Comparison of ENCODE assay signal across 28 cellular contexts in genomic region chr9:13500034-13500433, GRCh38.
A peak's percentile ranks its signal among the peaks of the same experiment; 100 is the strongest.
DNase-seq lines count a peak whose midpoint lies in the region; ATAC-seq and TF ChIP-seq lines count a peak whose summit lies in the region.
"Had no signal": no experiment of that assay in that cellular context is flagged by ENCODE, and none has a peak within 500 bp of the region (broad histone marks: within the 10 kb centered on the region; RNA-seq: fewer than 3 reads in every experiment).

No MANE protein-coding gene starts in this region.

- H3K9me3 ChIP-seq in BE2C, result no peaks in the 10 kb centered on the region
- H3K9me3 ChIP-seq in gastroesophageal sphincter, result no peaks in the 10 kb centered on the region
- H3K9me3 ChIP-seq in neuronal stem cell (replicated peaks in 1 of 2; ENCODE audit: control insufficient read depth in 2 of 2, insufficient read depth in 1 of 2, low read depth in 1 of 2, low read length in 2 of 2), result peaks cover 0 to 3% of the 10 kb centered on the region in 2 donors
- H3K9me3 ChIP-seq: BLaER1 had no signal

- H3K14ac ChIP-seq in neuronal stem cell (ENCODE audit: low read length), result no peak overlapping the region

- H3K23ac ChIP-seq in neuronal stem cell (ENCODE audit: low read depth, low read length, poor library complexity), result no peak overlapping the region

- H2AK5ac ChIP-seq in neuronal stem cell (ENCODE audit: low read depth, low read length), result no peak overlapping the region

- 57% methylated on average over 1 of the region's 1 CpG; no CpG with 5 or more reads in 1 of the 2 donors for WGBS in gastroesophageal sphincter (ENCODE audit: low coverage in 1 of 2), 2 donors
- WGBS in neuronal stem cell (ENCODE audit: extremely low coverage in 2 of 2, insufficient read length in 2 of 2, insufficient replicate concordance in 1 of 2), 2 donors, result no CpG with 5 or more reads among the region's 1 CpG

- no peak overlapping the region for H2BK12ac ChIP-seq in neuronal stem cell (ENCODE audit: low read length)

- H3K4me3 ChIP-seq in BE2C (ENCODE audit: low read depth, low read length), result no peak overlapping the region
- no peak overlapping the region for H3K4me3 ChIP-seq in gastroesophageal sphincter
- H3K4me3 ChIP-seq in neuronal stem cell (ENCODE audit: low read length in 2 of 2), result no peak overlapping the region
- H3K4me3 ChIP-seq: BLaER1, GM12878 had no signal

- H3K4me2 ChIP-seq in neuronal stem cell (ENCODE audit: insufficient read depth, low read length, poor library complexity, severe bottlenecking), result no peak overlapping the region
- H3K4me2 ChIP-seq: BLaER1 had no signal

- H3K4ac ChIP-seq in neuronal stem cell (ENCODE audit: low read length), result no peak overlapping the region

- H3K79me1 ChIP-seq in neuronal stem cell (ENCODE audit: low read depth, low read length), result no peaks in the 10 kb centered on the region

- no peak overlapping the region for H4K91ac ChIP-seq in neuronal stem cell (ENCODE audit: low read depth, low read length, poor library complexity)

- H3K9ac ChIP-seq in neuronal stem cell (ENCODE audit: low read depth, low read length, poor library complexity), result no peak overlapping the region
- H3K9ac ChIP-seq: BLaER1 had no signal

- H3K4me1 ChIP-seq in BE2C, result peaks cover 3% of the 10 kb centered on the region; the same call in 1 of the 2 replicates
- no peaks in the 10 kb centered on the region for H3K4me1 ChIP-seq in gastroesophageal sphincter
- no peaks in the 10 kb centered on the region for H3K4me1 ChIP-seq in neuronal stem cell (ENCODE audit: control insufficient read depth in 2 of 2, insufficient read depth in 1 of 2, low read depth in 1 of 2, low read length in 2 of 2)
- H3K4me1 ChIP-seq: BLaER1 had no signal

- H2BK5ac ChIP-seq in neuronal stem cell (ENCODE audit: low read length), result no peak overlapping the region

- H3K27ac ChIP-seq in gastroesophageal sphincter (no peak overlapping the region), neuronal stem cell (replicated peaks; ENCODE audit: low read length) (no peak overlapping the region)
- H3K27ac ChIP-seq: 22Rv1, BLaER1 had no signal

- peak overlapping the region; percentile 24 for H2AFZ ChIP-seq in neuronal stem cell (ENCODE audit: low read length)

- no peak overlapping the region for H4K8ac ChIP-seq in neuronal stem cell (ENCODE audit: low read depth, low read length)

- TF ChIP-seq CTCF in BE2C (IDR thresholded peaks at IDR 0.05; ENCODE audit: low read depth, low read length) (no peak), gastroesophageal sphincter (IDR thresholded peaks at IDR 0.05) (no peak)

- no peak overlapping the region for H3K18ac ChIP-seq in neuronal stem cell (ENCODE audit: low read length)

- H2BK15ac ChIP-seq in neuronal stem cell (ENCODE audit: low read length), result no peak overlapping the region

- H3K27me3 ChIP-seq in BE2C (no peaks in the 10 kb centered on the region), gastroesophageal sphincter (no peaks in the 10 kb centered on the region), neuronal stem cell (ENCODE audit: control insufficient read depth in 3 of 3, insufficient read depth in 3 of 3, low read depth in 1 of 3, low read length in 3 of 3) (no peaks in the 10 kb centered on the region)
- H3K27me3 ChIP-seq: BLaER1 had no signal

- DNase-seq in DMS 273 (lab: John Stamatoyannopoulos, UW; ENCODE audit: unreplicated experiment) (peak; percentile 21), DMS 273 treated with DMSO at 0.1 percent for 48 hours (lab: John Stamatoyannopoulos, UW) (no peak), BE2C (peak; percentile 65), neuronal stem cell (ENCODE audit: low spot score) (no peak)
- DNase-seq: ACHN; CD4-positive, CD25-positive, alpha-beta regulatory T cell; GDM1; HCEC 1CT; Karpas-422; NCI-H1092 treated with DMSO at 0.1 percent for 48 hours; NCI-H1436; NCI-H187; NCI-H2081 treated with DMSO at 0.1 percent for 48 hours; NCI-H2171; NCI-H345; NCI-H524 treated with DMSO at 0.1 percent for 48 hours; NCI-H774; PC-3; SHP77; SW 1271 had no signal

- no peaks in the 10 kb centered on the region for H3K36me3 ChIP-seq in BE2C
- H3K36me3 ChIP-seq in gastroesophageal sphincter, result no peaks in the 10 kb centered on the region
- no peaks in the 10 kb centered on the region for H3K36me3 ChIP-seq in neuronal stem cell (replicated peaks in 1 of 2; ENCODE audit: control insufficient read depth in 2 of 2, insufficient read depth in 2 of 2, low read length in 2 of 2)
- H3K36me3 ChIP-seq: BLaER1 had no signal

- no peak overlapping the region for H2BK120ac ChIP-seq in neuronal stem cell (ENCODE audit: low read depth, low read length)

- no peak for TF ChIP-seq POLR2A in gastroesophageal sphincter (IDR thresholded peaks at IDR 0.05)

- no peak for TF ChIP-seq EP300 in gastroesophageal sphincter (IDR thresholded peaks at IDR 0.05)

- ATAC-seq in gastroesophageal sphincter, result peak; percentile 64
- ATAC-seq in GM21619 (IDR thresholded peaks at IDR 0.05; ENCODE audit: unreplicated experiment), result no peak
- no peak for ATAC-seq in GM19452 (IDR thresholded peaks at IDR 0.05; ENCODE audit: unreplicated experiment)
- ATAC-seq in HG03139 (IDR thresholded peaks at IDR 0.05; ENCODE audit: unreplicated experiment), result no peak
- ATAC-seq: GM12878, HepG2, PC-3 had no signal

Comparison
In these comparisons a context has a peak if more than half of its experiments do, and no peak if none do; other contexts are left out.
1. DNase-seq: peak in DMS 273 (single experiment) and BE2C (single experiment); none in DMS 273 treated with DMSO at 0.1 percent for 48 hours (single experiment) and neuronal stem cell (single experiment).